19 cellular contexts compared by ENCODE assay signal in the genomic region with DNA sequence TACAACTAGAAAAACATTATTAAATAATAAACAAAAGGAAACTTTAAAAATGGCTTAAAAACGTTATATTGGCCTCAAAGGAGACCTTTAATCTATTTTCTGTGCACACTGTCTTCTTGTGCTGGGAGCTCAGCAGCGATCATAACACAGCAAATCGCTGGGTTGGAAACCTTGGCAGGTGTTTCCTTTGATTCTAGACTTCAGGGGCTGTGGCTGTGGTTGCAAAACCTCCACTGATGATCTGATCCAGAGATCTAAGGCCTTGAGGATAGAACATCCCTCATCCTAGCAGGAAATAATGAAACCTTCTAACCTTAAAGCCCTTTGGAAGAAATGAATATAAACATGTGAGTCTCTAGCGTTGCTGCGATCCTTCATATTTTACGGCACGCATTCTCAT.
"Had no signal": no experiment of that assay in that cellular context is flagged by ENCODE, and none has a peak within 500 bp of the region (broad histone marks: within the 10 kb centered on the region; RNA-seq: fewer than 3 reads in every experiment).

No MANE protein-coding gene starts in this region.

- H3K9me3 Mint-ChIP-seq: activated CD4-positive, alpha-beta memory T cell treated with anti-CD3 and anti-CD28 coated beads for 36 hours; activated T-helper 1 cell treated with anti-CD3 and anti-CD28 coated beads, Interleukin-12 subunit alpha, Interleukin-12 subunit beta, Interleukin-2, Interleukin-4 antibody, amounts not matched to agents 30 ng/mL and 10 ng/mL and 1 ng/mL, durations not matched to agents 14 hours and 24 hours and 36 hours; mesothelial cell of epicardium; stimulated activated effector memory CD8-positive, alpha-beta T cell treated with anti-CD3 and anti-CD28 coated beads, Interleukin-12 subunit alpha, Interleukin-12 subunit beta, amount 100 ng/mL, for 72 hours had no signal

- H3K27ac ChIP-seq: body of pancreas, sigmoid colon, thoracic aorta, upper lobe of left lung had no signal

- H3K4me3 Mint-ChIP-seq: activated CD4-positive, alpha-beta memory T cell treated with anti-CD3 and anti-CD28 coated beads for 36 hours; activated T-helper 1 cell treated with anti-CD3 and anti-CD28 coated beads, Interleukin-12 subunit alpha, Interleukin-12 subunit beta, Interleukin-2, Interleukin-4 antibody, amounts not matched to agents 30 ng/mL and 10 ng/mL and 1 ng/mL, durations not matched to agents 14 hours and 24 hours and 36 hours; mesothelial cell of epicardium; stimulated activated effector memory CD8-positive, alpha-beta T cell treated with anti-CD3 and anti-CD28 coated beads, Interleukin-12 subunit alpha, Interleukin-12 subunit beta, amount 100 ng/mL, for 72 hours had no signal

- H3K4me3 ChIP-seq: body of pancreas, lung, sigmoid colon, thoracic aorta, upper lobe of left lung had no signal

- H3K4me1 Mint-ChIP-seq: stimulated activated effector memory CD8-positive, alpha-beta T cell treated with anti-CD3 and anti-CD28 coated beads, Interleukin-12 subunit alpha, Interleukin-12 subunit beta, amount 100 ng/mL, for 72 hours had no signal

- H3K4me1 ChIP-seq: body of pancreas, sigmoid colon had no signal

- H3K36me3 ChIP-seq: sigmoid colon, thoracic aorta, upper lobe of left lung had no signal

- H3K36me3 Mint-ChIP-seq: activated CD4-positive, alpha-beta memory T cell treated with anti-CD3 and anti-CD28 coated beads for 36 hours; mesothelial cell of epicardium; stimulated activated effector memory CD8-positive, alpha-beta T cell treated with anti-CD3 and anti-CD28 coated beads, Interleukin-12 subunit alpha, Interleukin-12 subunit beta, amount 100 ng/mL, for 72 hours had no signal

- H3K27me3 ChIP-seq: body of pancreas, sigmoid colon, upper lobe of left lung had no signal

- H3K9me3 ChIP-seq: body of pancreas, sigmoid colon, thoracic aorta, upper lobe of left lung had no signal

- ATAC-seq: body of pancreas; stimulated activated effector memory CD8-positive, alpha-beta T cell treated with anti-CD3 and anti-CD28 coated beads, Interleukin-12 subunit alpha, Interleukin-12 subunit beta, amount 100 ng/mL, for 72 hours had no signal

- H3K27ac Mint-ChIP-seq: activated CD4-positive, alpha-beta memory T cell treated with anti-CD3 and anti-CD28 coated beads for 36 hours; activated T-helper 1 cell treated with anti-CD3 and anti-CD28 coated beads, Interleukin-12 subunit alpha, Interleukin-12 subunit beta, Interleukin-2, Interleukin-4 antibody, amounts not matched to agents 30 ng/mL and 10 ng/mL and 1 ng/mL, durations not matched to agents 14 hours and 24 hours and 36 hours; mesothelial cell of epicardium; stimulated activated effector memory CD8-positive, alpha-beta T cell treated with anti-CD3 and anti-CD28 coated beads, Interleukin-12 subunit alpha, Interleukin-12 subunit beta, amount 100 ng/mL, for 72 hours had no signal

- DNase-seq: activated CD4-positive, alpha-beta memory T cell treated with anti-CD3 and anti-CD28 coated beads for 36 hours; activated gamma-delta T cell treated with Interleukin-2 at 50 U/mL for 16 hours; activated T-cell treated with anti-CD3 and anti-CD28 coated beads for 4 hours; body of pancreas; caudate nucleus; erythroblast; foreskin melanocyte; glutamatergic neuron; hypothalamus; occipital lobe; posterior cingulate gyrus; sigmoid colon; stimulated activated CD4-positive, alpha-beta T cell treated with anti-CD3 and anti-CD28 coated beads, Interleukin-4, amount 100 ng/mL, for 24 hours; upper lobe of left lung had no signal
